30 cellular contexts compared by ENCODE assay signal in genomic region chr4:78190078-78190477, GRCh38.
"Had no signal": no experiment of that assay in that cellular context is flagged by ENCODE, and none has a peak within 500 bp of the region (broad histone marks: within the 10 kb centered on the region; RNA-seq: fewer than 3 reads in every experiment).

No MANE protein-coding gene starts in this region.

- H3K4me1 ChIP-seq: colonic mucosa, sigmoid colon, testis, tibial artery, upper lobe of left lung had no signal

- H3K27ac Mint-ChIP-seq: dendritic cell treated with granulocyte-macrophage colony-stimulating factor and Interleukin-4, amounts not matched to agents 40 ng/mL and 50 ng/mL, for 4 days; endodermal cell; memory B cell; mesothelial cell of epicardium; naive B cell; natural killer cell treated with Interleukin-12 subunit alpha and Interleukin-12 subunit beta and Interleukin-15 and Interleukin-18, amount 100 ng/mL, for 72 hours; stimulated activated effector memory CD8-positive, alpha-beta T cell treated with anti-CD3 and anti-CD28 coated beads, Interleukin-12 subunit alpha, Interleukin-12 subunit beta, amount 100 ng/mL, for 72 hours had no signal

- H3K9me3 ChIP-seq: colonic mucosa, mucosa of descending colon, ovary, psoas muscle, testis, upper lobe of left lung had no signal

- H3K36me3 Mint-ChIP-seq: memory B cell; stimulated activated effector memory CD8-positive, alpha-beta T cell treated with anti-CD3 and anti-CD28 coated beads, Interleukin-12 subunit alpha, Interleukin-12 subunit beta, amount 100 ng/mL, for 72 hours had no signal

- H3K27ac ChIP-seq: colonic mucosa, esophagus squamous epithelium, ovary, psoas muscle, sigmoid colon, testis, tibial artery, upper lobe of left lung had no signal

- ATAC-seq: left lobe of liver; mucosa of descending colon; natural killer cell treated with Interleukin-12 subunit alpha and Interleukin-12 subunit beta and Interleukin-15 and Interleukin-18, amount 100 ng/mL, for 72 hours; psoas muscle; right cardiac atrium; stimulated activated effector memory CD8-positive, alpha-beta T cell treated with anti-CD3 and anti-CD28 coated beads, Interleukin-12 subunit alpha, Interleukin-12 subunit beta, amount 100 ng/mL, for 72 hours had no signal

- FAIRE-seq: endothelial cell of umbilical vein, urothelium cell line had no signal

- H3K4me3 Mint-ChIP-seq: dendritic cell treated with granulocyte-macrophage colony-stimulating factor and Interleukin-4, amounts not matched to agents 40 ng/mL and 50 ng/mL, for 4 days; endodermal cell; memory B cell; mesothelial cell of epicardium; naive B cell; natural killer cell treated with Interleukin-12 subunit alpha and Interleukin-12 subunit beta and Interleukin-15 and Interleukin-18, amount 100 ng/mL, for 72 hours; stimulated activated effector memory CD8-positive, alpha-beta T cell treated with anti-CD3 and anti-CD28 coated beads, Interleukin-12 subunit alpha, Interleukin-12 subunit beta, amount 100 ng/mL, for 72 hours had no signal

- H3K4me3 ChIP-seq: colonic mucosa, esophagus squamous epithelium, lung, mucosa of descending colon, ovary, psoas muscle, sigmoid colon, testis, tibial artery, upper lobe of left lung had no signal

- DNase-seq: colonic mucosa; effector CD8-positive, alpha-beta T cell; endodermal cell; esophagus squamous epithelium; foreskin melanocyte; hypothalamus; mucosa of descending colon; naive B cell; occipital lobe; ovary; posterior cingulate gyrus; psoas muscle; right cardiac atrium; sigmoid colon; stimulated activated CD4-positive, alpha-beta T cell treated with anti-CD3 and anti-CD28 coated beads, Interleukin-2, amount 100 ng/mL, for 24 hours; stimulated activated CD4-positive, alpha-beta T cell treated with anti-CD3 and anti-CD28 coated beads, Interleukin-4, amount 100 ng/mL, for 24 hours; stimulated activated naive CD4-positive, alpha-beta T cell treated with Interleukin-2 at 50 U/mL for 16 hours; substantia nigra; testis; tibial artery; upper lobe of left lung had no signal

- H3K27me3 ChIP-seq: colonic mucosa, esophagus squamous epithelium, ovary, sigmoid colon, testis, tibial artery, upper lobe of left lung had no signal

- H3K27me3 Mint-ChIP-seq: dendritic cell treated with granulocyte-macrophage colony-stimulating factor and Interleukin-4, amounts not matched to agents 40 ng/mL and 50 ng/mL, for 4 days; naive B cell had no signal

- H3K4me1 Mint-ChIP-seq: memory B cell; naive B cell; stimulated activated effector memory CD8-positive, alpha-beta T cell treated with anti-CD3 and anti-CD28 coated beads, Interleukin-12 subunit alpha, Interleukin-12 subunit beta, amount 100 ng/mL, for 72 hours had no signal

- H3K36me3 ChIP-seq: colonic mucosa, esophagus squamous epithelium, ovary, sigmoid colon, tibial artery, upper lobe of left lung had no signal
